ENCODE assay signal across 1 cellular context in genomic region chr10:116691079-116691398, GRCh38.
TF ChIP-seq lines count a peak whose summit lies in the region.

No MANE protein-coding gene starts in this region.

TF ChIP-seq in WTC11, 78 proteins besides CTCF, POLR2A, EP300 and RAD21 (continued from another document):
- TF ChIP-seq PRDM15 (CRISPR knock-in tag; IDR thresholded peaks at IDR 0.05), result no peak
- TF ChIP-seq NR1H2 (CRISPR knock-in tag; IDR thresholded peaks at IDR 0.05), result no peak
- TF ChIP-seq TCF7 (CRISPR knock-in tag; IDR thresholded peaks at IDR 0.05; ENCODE audit: low read depth), result no peak
- no peak for TF ChIP-seq SP1 (CRISPR knock-in tag; conservative IDR thresholded peaks at IDR 0.05)
- no peak for TF ChIP-seq ATF2 (CRISPR knock-in tag; IDR thresholded peaks at IDR 0.05; ENCODE audit: borderline replicate concordance, low read depth)
- TF ChIP-seq ETV6 (CRISPR knock-in tag; IDR thresholded peaks at IDR 0.05), result no peak
- no peak for TF ChIP-seq KAT7 (CRISPR knock-in tag; IDR thresholded peaks at IDR 0.05; ENCODE audit: borderline replicate concordance)
- no peak for TF ChIP-seq ZNF281 (CRISPR knock-in tag; IDR thresholded peaks at IDR 0.05)
- TF ChIP-seq RORB (CRISPR knock-in tag; IDR thresholded peaks at IDR 0.05), result no peak
- no peak for TF ChIP-seq CREM (CRISPR knock-in tag; IDR thresholded peaks at IDR 0.05)
- no peak for TF ChIP-seq RELA (CRISPR knock-in tag; IDR thresholded peaks at IDR 0.05; ENCODE audit: borderline replicate concordance)
- TF ChIP-seq HMGXB4 (CRISPR knock-in tag; IDR thresholded peaks at IDR 0.05), result no peak
- TF ChIP-seq ELF4 (CRISPR knock-in tag; IDR thresholded peaks at IDR 0.05; ENCODE audit: low read depth), result no peak
- no peak for TF ChIP-seq ZSCAN18 (CRISPR knock-in tag; IDR thresholded peaks at IDR 0.05)
- TF ChIP-seq TEAD1 (CRISPR knock-in tag; IDR thresholded peaks at IDR 0.05), result no peak
- TF ChIP-seq ZNF423 (CRISPR knock-in tag; IDR thresholded peaks at IDR 0.05), result no peak
